In genomic region chr5:173204185-173204979, GRCh38 we compare ENCODE assay signal across 10 cellular contexts. TPM values are rescaled to one million over a fixed set of nuclear protein-coding genes. Genes with fewer than 3 reads are reported as not detected.
DNase-seq lines count a peak whose midpoint lies in the region; ATAC-seq, FAIRE-seq and TF ChIP-seq lines count a peak whose summit lies in the region.
"Had no signal": no experiment of that assay in that cellular context is flagged by ENCODE, and none has a peak within 500 bp of the region (broad histone marks: within the 10 kb centered on the region; RNA-seq: fewer than 3 reads in every experiment).

No MANE protein-coding gene starts in this region.

- no peak overlapping the region for H4K91ac ChIP-seq in H1 (replicated peaks; ENCODE audit: insufficient read length, low read length)

- no peak overlapping the region for H2BK5ac ChIP-seq in H1 (ENCODE audit: low read depth, low read length)

- TF ChIP-seq CTCF in H1 (IDR thresholded peaks at IDR 0.05; ENCODE audit: control extremely low read depth in 1 of 3, insufficient read depth in 1 of 3, low read depth in 1 of 3, low read length in 3 of 3) (peak in 2 of 3 experiments; percentile 36 to 56; a peak in 2 of 4 replicates), smooth muscle cell (IDR thresholded peaks at IDR 0.05; ENCODE audit: borderline replicate concordance, insufficient read depth, poor library complexity, severe bottlenecking) (peak; percentile 37)

- H3K27me3 ChIP-seq in H1 (replicated peaks in 1 of 4; ENCODE audit: control insufficient read depth in 3 of 4, extremely low read depth in 1 of 4, insufficient read depth in 3 of 4, low read length in 3 of 4) (peaks cover 0 to 2% (median 0%) of the 10 kb centered on the region in 4 experiments; a peak in 1 of 7 replicates), smooth muscle cell (ENCODE audit: low read depth) (peaks cover 18% of the 10 kb centered on the region)

- peak; percentile 26 to 39 for TF ChIP-seq RAD21 in H1 (IDR thresholded peaks at IDR 0.05 in 1 of 2, conservative IDR thresholded peaks at IDR 0.05 in 1 of 2; ENCODE audit: low read depth in 2 of 2, low read length in 2 of 2)

- FAIRE-seq in H1 (lab: Jason Lieb, UNC): peak; percentile 36

- H3K4me2 ChIP-seq in H1 (ENCODE audit: insufficient read depth in 1 of 2, low read depth in 2 of 2, low read length in 2 of 2) (no peak overlapping the region), smooth muscle cell (no peak overlapping the region)

- H2BK12ac ChIP-seq in H1 (ENCODE audit: low read depth, low read length): no peak overlapping the region

- H3K18ac ChIP-seq in H1 (ENCODE audit: extremely low read depth, low read length): no peak overlapping the region

- no peak overlapping the region for H4K5ac ChIP-seq in H1 (ENCODE audit: insufficient read length, low read depth, low read length)

- H3K9ac ChIP-seq in H1 (replicated peaks in 1 of 4; ENCODE audit: extremely low read depth in 1 of 4, low read depth in 3 of 4, low read length in 3 of 4) (no peak overlapping the region), smooth muscle cell (ENCODE audit: low read depth) (no peak overlapping the region)

- H3K79me2 ChIP-seq in H1 (ENCODE audit: control insufficient read depth in 1 of 2, insufficient read depth in 2 of 2, low read length in 2 of 2): no peaks in the 10 kb centered on the region
- no peaks in the 10 kb centered on the region for H3K79me2 ChIP-seq in smooth muscle cell (ENCODE audit: low read depth)

- CTCF ChIA-PET in H1 (lab: Charles Lee; ENCODE audit: partially characterized antibody): interaction anchor here (0.6 to 1.1 kb wide), 7 partner anchors 9 to 842 kb away, joined by 3 to 5 read pairs (median 4); no protein-coding TSS in a partner anchor

- H4K20me1 ChIP-seq in H1 (replicated peaks in 1 of 2; ENCODE audit: control insufficient read depth in 1 of 2, insufficient read depth in 2 of 2, low read length in 2 of 2): no peaks in the 10 kb centered on the region
- no peaks in the 10 kb centered on the region for H4K20me1 ChIP-seq in smooth muscle cell (ENCODE audit: low read depth)

- no peak for TF ChIP-seq POLR2A in H1 (IDR thresholded peaks at IDR 0.05; ENCODE audit: control extremely low read depth in 1 of 2, low read depth in 2 of 2, low read length in 2 of 2)

- no peak for TF ChIP-seq EP300 in H1 (IDR thresholded peaks at IDR 0.05; ENCODE audit: borderline replicate concordance in 1 of 2, low read depth in 2 of 2, low read length in 2 of 2)

- H3K9me3 ChIP-seq in H1 (ENCODE audit: insufficient read depth in 2 of 2, low read depth in 1 of 2, low read length in 1 of 2) (peaks cover 0 to 5% of the 10 kb centered on the region in 2 experiments; a peak in 2 of 4 replicates), smooth muscle cell (replicated peaks; ENCODE audit: low read depth) (no peaks in the 10 kb centered on the region)

- no peak overlapping the region for H2AFZ ChIP-seq in H1 (ENCODE audit: low read length)
- H2AFZ ChIP-seq in smooth muscle cell (ENCODE audit: low read depth): no peak overlapping the region

- peaks cover 0 to 5% (median 2%) of the 10 kb centered on the region in 4 experiments; a peak in 3 of 7 replicates for H3K4me1 ChIP-seq in H1 (replicated peaks in 1 of 4; ENCODE audit: control insufficient read depth in 3 of 4, insufficient read depth in 4 of 4, low read length in 3 of 4)
- no peaks in the 10 kb centered on the region for H3K4me1 ChIP-seq in smooth muscle cell (ENCODE audit: low read depth)

- POLR2A ChIA-PET in H1 (lab: Charles Lee; ENCODE audit: partially characterized antibody): no interaction called here

- no peak overlapping the region for H2AK5ac ChIP-seq in H1 (ENCODE audit: low read depth, low read length)

- no peak overlapping the region for H3K4ac ChIP-seq in H1 (replicated peaks; ENCODE audit: insufficient read length, low read depth, low read length)

- DNase-seq in NOMO-1 treated with DMSO at 0.1 percent for 48 hours (lab: John Stamatoyannopoulos, UW; ENCODE audit: unreplicated experiment) (peak; percentile 25), NOMO-1 (lab: John Stamatoyannopoulos, UW; ENCODE audit: unreplicated experiment in 2 of 2) (no peak), NAMALWA (ENCODE audit: low spot score) (peak; percentile 68), H1 (ENCODE audit: low read depth in 1 of 2, low spot score in 2 of 2) (no peak), smooth muscle cell (lab: John Stamatoyannopoulos, UW; ENCODE audit: unreplicated experiment) (no peak), SW480 (ENCODE audit: low spot score) (no peak), D341Med (ENCODE audit: low spot score) (no peak)
- DNase-seq: activated B cell treated with CpG ODN at 0.5 μM for 24 hours had no signal

- no peak overlapping the region for H3K4me3 ChIP-seq in H1 (ENCODE audit: extremely low read depth in 1 of 4, insufficient read depth in 2 of 4, low read depth in 3 of 4, low read length in 4 of 4)
- no peak overlapping the region for H3K4me3 ChIP-seq in smooth muscle cell

- no peak overlapping the region for H2BK15ac ChIP-seq in H1 (ENCODE audit: low read length)

- no peak for ATAC-seq in GM21360 (IDR thresholded peaks at IDR 0.05; ENCODE audit: unreplicated experiment)
- ATAC-seq: naive thymus-derived CD8-positive, alpha-beta T cell had no signal

- no peaks in the 10 kb centered on the region for H3K36me3 ChIP-seq in H1 (ENCODE audit: control insufficient read depth in 2 of 4, insufficient read depth in 4 of 4, low read length in 3 of 4)
- H3K36me3 ChIP-seq in smooth muscle cell (ENCODE audit: low read depth): no peaks in the 10 kb centered on the region

- H4K8ac ChIP-seq in H1 (ENCODE audit: extremely low read depth, insufficient read depth, low read length): no peak overlapping the region

- H2BK120ac ChIP-seq in H1 (replicated peaks; ENCODE audit: low read depth, low read length): no peak overlapping the region

- H2BK20ac ChIP-seq in H1 (ENCODE audit: low read length): no peak overlapping the region

- WGBS in H1 (ENCODE audit: extremely low coverage in 1 of 2, insufficient coverage in 1 of 2, insufficient read length in 1 of 2, insufficient replicate concordance in 2 of 2, low coverage in 1 of 2, low lambda C conversion rate in 2 of 2, missing lambda C conversion rate in 1 of 2), 2 experiments: 78 to 100% methylated on average over 1 to 5 of the region's 6 CpGs
- 88% methylated on average over 6 of the region's 6 CpGs for WGBS in smooth muscle cell (ENCODE audit: low lambda C conversion rate)

- H3K23me2 ChIP-seq in H1 (ENCODE audit: low read depth, low read length): no peaks in the 10 kb centered on the region; the same call in 1 of the 2 replicates

- H3F3A ChIP-seq in smooth muscle cell (ENCODE audit: low read depth): no peaks in the 10 kb centered on the region

- H3K14ac ChIP-seq in H1 (ENCODE audit: insufficient read length): no peak overlapping the region

- H3K79me1 ChIP-seq in H1 (ENCODE audit: low read depth, low read length): no peaks in the 10 kb centered on the region

- no peak overlapping the region for H3K23ac ChIP-seq in H1 (ENCODE audit: insufficient read length)

- no peak overlapping the region for H3K56ac ChIP-seq in H1 (replicated peaks; ENCODE audit: insufficient read length, low read depth, low read length)

- H3K27ac ChIP-seq in H1 (ENCODE audit: low read depth, low read length) (no peak overlapping the region), smooth muscle cell (ENCODE audit: low read depth) (no peak overlapping the region)

TF ChIP-seq in H1, 55 proteins besides CTCF, POLR2A, EP300 and RAD21:
- TF ChIP-seq POU5F1 (IDR thresholded peaks at IDR 0.05; ENCODE audit: low read depth, low read length): no peak

RNA-seq across cellular contexts. Expression of gene NKX2-5, which starts 30.6 kb away (rescaled TPM):
- total RNA-seq in H1 (2021; fragmentation: NEBNext Ultra II Directional; extraction: Animal tissue kit (Norgen Biotek cat#: 25700)): not detected in 2 replicates
- polyA plus RNA-seq in H1 (2011; rRNA removed) (0.13 TPM in 1 of 2 replicates, not detected in the other), smooth muscle cell (6.8 and 7.9 TPM in 2 replicates)
- polyA plus RNA-seq in H1 (2011; cell fraction: cytosol; rRNA removed): not detected
- 0.21 TPM for polyA plus RNA-seq in H1 (2011; cell fraction: nucleus; rRNA removed)
- 0.11 TPM in 1 of 4 replicates, not detected in the others for polyA plus RNA-seq in H1 (2012, experiment 1 of 2)
- polyA plus RNA-seq in H1 (2012, experiment 2 of 2): 0.09 TPM
- 0.12 TPM for polyA plus RNA-seq in H1 (2013, experiment 1 of 2)
- not detected for polyA plus RNA-seq in H1 (2013, experiment 2 of 2)
- 0.09 TPM in 1 of 2 replicates, not detected in the other for polyA minus RNA-seq in H1 (2011; rRNA and poly(A)+ RNA removed)
- polyA minus RNA-seq in H1 (2011; cell fraction: cytosol; rRNA and poly(A)+ RNA removed): not detected
- 1.5 TPM for polyA minus RNA-seq in H1 (2011; cell fraction: nucleus; rRNA and poly(A)+ RNA removed)
- total RNA-seq in smooth muscle cell: 2.4 and 8.0 TPM in 2 replicates
- total RNA-seq: activated B cell treated with CpG ODN at 0.5 μM for 24 hours; naive thymus-derived CD8-positive, alpha-beta T cell had no signal

Comparison
In these comparisons a context has a peak if more than half of its experiments do, and no peak if none do; other contexts are left out.
1. DNase-seq: peak in NOMO-1 treated with DMSO at 0.1 percent for 48 hours (single experiment) and NAMALWA (single experiment); none in NOMO-1 (0 of 2), H1 (0 of 2), smooth muscle cell (single experiment), SW480 (single experiment) and D341Med (single experiment).